In the genomic region with DNA sequence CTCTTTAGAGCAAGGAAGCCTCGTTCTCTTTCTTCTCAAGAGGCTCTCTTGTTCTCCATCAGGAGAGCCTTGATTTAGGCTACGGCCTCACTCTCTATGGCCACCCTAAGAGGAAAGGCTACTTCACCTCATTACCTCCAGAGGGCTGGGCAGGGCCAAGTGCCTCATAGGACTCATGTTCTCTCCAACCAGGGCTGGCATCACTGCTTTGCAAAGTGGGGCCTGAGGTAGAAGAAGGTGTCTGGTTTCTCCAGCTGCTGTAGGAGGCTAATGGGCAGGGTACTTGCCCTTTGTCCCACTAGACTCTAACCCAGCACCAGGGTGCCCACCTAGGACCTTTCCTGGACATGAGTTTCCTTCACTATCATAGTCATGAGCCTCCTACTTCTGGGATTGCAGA, we compare ENCODE assay signal across 17 cellular contexts. TPM values are rescaled to one million over a fixed set of nuclear protein-coding genes. Genes with fewer than 3 reads are reported as not detected.
DNase-seq lines count a peak whose midpoint lies in the region; ATAC-seq and TF ChIP-seq lines count a peak whose summit lies in the region.
"Had no signal": no experiment of that assay in that cellular context is flagged by ENCODE, and none has a peak within 500 bp of the region (broad histone marks: within the 10 kb centered on the region; RNA-seq: fewer than 3 reads in every experiment).

No MANE protein-coding gene starts in this region.

- H3K4me2 ChIP-seq in osteoblast (ENCODE audit: insufficient read depth, low read length) = no peak overlapping the region
- H3K4me2 ChIP-seq: BLaER1 had no signal

- TF ChIP-seq CTCF in osteoblast (IDR thresholded peaks at IDR 0.05; ENCODE audit: extremely low read depth, low read depth, low read length) = no peak

- no peak overlapping the region for H2AFZ ChIP-seq in osteoblast (ENCODE audit: low read length)

- H3K4me1 ChIP-seq in right cardiac atrium (ENCODE audit: control insufficient read depth, insufficient read depth, low read length) (peaks cover 5% of the 10 kb centered on the region), osteoblast (ENCODE audit: insufficient read depth, low read length) (peaks cover 14% of the 10 kb centered on the region)

- intact Hi-C loops in cardiac septum (cut with DNase I) = no loop called here
- intact Hi-C loops in right cardiac atrium (cut with DNase I) = no loop called here

- no peaks in the 10 kb centered on the region for H3K27me3 ChIP-seq in right cardiac atrium (ENCODE audit: control insufficient read depth, insufficient read depth)
- H3K27me3 ChIP-seq in osteoblast (ENCODE audit: insufficient read depth, low read length) = peaks cover 23% of the 10 kb centered on the region
- H3K27me3 ChIP-seq: BLaER1 had no signal

- peak; percentile 60 for DNase-seq in DMS 273 (lab: John Stamatoyannopoulos, UW; ENCODE audit: unreplicated experiment)
- no peak for DNase-seq in DMS 273 treated with DMSO at 0.1 percent for 48 hours (lab: John Stamatoyannopoulos, UW)
- DNase-seq in cardiac septum (ENCODE audit: low spot score) = peak; percentile 58
- no peak for DNase-seq in right cardiac atrium
- peak; percentile 82 for DNase-seq in osteoblast (ENCODE audit: insufficient read length, low spot score, missing footprints)
- no peak for DNase-seq in H4 (ENCODE audit: low spot score)
- no peak for DNase-seq in SK-N-DZ (ENCODE audit: low spot score)
- DNase-seq: AML-193; Caco-2; CD8-positive, alpha-beta memory T cell; GDM1; GOT3 had no signal

- H3K4me3 ChIP-seq in right cardiac atrium (ENCODE audit: low read length) = no peak overlapping the region
- H3K4me3 ChIP-seq in osteoblast (ENCODE audit: insufficient read depth, low read length) = no peak overlapping the region
- H3K4me3 ChIP-seq: BLaER1, HAP-1 had no signal

- no peaks in the 10 kb centered on the region for H4K20me1 ChIP-seq in osteoblast (ENCODE audit: insufficient read depth, low read length)
- H4K20me1 ChIP-seq: BLaER1 had no signal

- ATAC-seq in right cardiac atrium (no peak), HG02981 (IDR thresholded peaks at IDR 0.05; ENCODE audit: unreplicated experiment) (no peak)

- H3K27ac ChIP-seq in right cardiac atrium (ENCODE audit: low read length) (no peak overlapping the region), osteoblast (ENCODE audit: low read depth, low read length) (no peak overlapping the region)
- H3K27ac ChIP-seq: 22Rv1, BLaER1, HL-60 had no signal

- WGBS in right cardiac atrium = 86% methylated on average over 2 of the region's 2 CpGs

- H3K9me3 ChIP-seq in right cardiac atrium (ENCODE audit: control insufficient read depth, low read length) (no peaks in the 10 kb centered on the region), osteoblast (ENCODE audit: low read depth, low read length) (no peaks in the 10 kb centered on the region)
- H3K9me3 ChIP-seq: BLaER1, Caco-2, HAP-1 had no signal

- H3K79me2 ChIP-seq in osteoblast (ENCODE audit: insufficient read depth, low read length) = peaks cover 7% of the 10 kb centered on the region

- no peaks in the 10 kb centered on the region for H3K36me3 ChIP-seq in osteoblast (ENCODE audit: insufficient read depth, low read length)
- H3K36me3 ChIP-seq: HAP-1 had no signal

RNA-seq across cellular contexts. Expression of a gene that starts 2.1 kb away (rescaled TPM):
- total RNA-seq in cardiac septum = 3.8 TPM
- 1 to 10 TPM; 1.4 to 3.3 (median 2.0) TPM for total RNA-seq in right cardiac atrium
- polyA plus RNA-seq in right cardiac atrium = 2.6 TPM
- total RNA-seq in osteoblast = 1.8 and 3.5 TPM in 2 replicates
- 1.0 and 1.9 TPM in 2 replicates for total RNA-seq in H4 (2014; rRNA removed; shearing (Covaris generic))
- polyA plus RNA-seq in SK-N-DZ (2014; cell fraction: cytosol; rRNA removed) = 11.1 and 15.7 TPM in 2 replicates
- 43.6 and 59.5 TPM in 2 replicates for polyA plus RNA-seq in SK-N-DZ (2014; cell fraction: nucleus; rRNA removed)

RNA-seq across cellular contexts. Expression of a gene that starts 12.2 kb away (rescaled TPM):
- total RNA-seq in cardiac septum (5.5 TPM), right cardiac atrium (1 to 10 TPM; 4.9 to 6.6 (median 5.5) TPM), osteoblast (6.5 and 10.5 TPM in 2 replicates)
- 2.8 TPM for polyA plus RNA-seq in right cardiac atrium
- total RNA-seq in H4 (2014; rRNA removed; shearing (Covaris generic)) = 2.6 and 7.9 TPM in 2 replicates
- polyA plus RNA-seq in SK-N-DZ (2014; cell fraction: cytosol; rRNA removed) = 7.8 and 8.4 TPM in 2 replicates
- polyA plus RNA-seq in SK-N-DZ (2014; cell fraction: nucleus; rRNA removed) = 6.6 and 8.0 TPM in 2 replicates

RNA-seq across cellular contexts. Expression of a gene that starts 15.3 kb away (rescaled TPM):
- total RNA-seq in cardiac septum = 28.9 TPM
- total RNA-seq in right cardiac atrium = 10 to 100 TPM in 2 of 4 donors, 1 to 10 TPM in 2; 8.9 to 12.9 (median 10.3) TPM
- 7.9 TPM for polyA plus RNA-seq in right cardiac atrium
- 0.88 and 1.8 TPM in 2 replicates for total RNA-seq in osteoblast
- 0.27 and 0.54 TPM in 2 replicates for total RNA-seq in H4 (2014; rRNA removed; shearing (Covaris generic))
- polyA plus RNA-seq in SK-N-DZ (2014; cell fraction: cytosol; rRNA removed) = 0.07 and 0.08 TPM in 2 replicates
- not detected in 2 replicates for polyA plus RNA-seq in SK-N-DZ (2014; cell fraction: nucleus; rRNA removed)

RNA-seq across cellular contexts. Expression of a gene that starts 27.9 kb away (rescaled TPM):
- total RNA-seq in cardiac septum (13.8 TPM), right cardiac atrium (10 to 100 TPM in 3 of 4 donors, 1 to 10 TPM in 1; 9.7 to 14.2 (median 12.9) TPM), osteoblast (2.1 and 2.5 TPM in 2 replicates)
- 5.3 TPM for polyA plus RNA-seq in right cardiac atrium
- 0.72 and 1.5 TPM in 2 replicates for total RNA-seq in H4 (2014; rRNA removed; shearing (Covaris generic))
- 3.3 and 4.5 TPM in 2 replicates for polyA plus RNA-seq in SK-N-DZ (2014; cell fraction: cytosol; rRNA removed)
- polyA plus RNA-seq in SK-N-DZ (2014; cell fraction: nucleus; rRNA removed) = 2.1 and 2.6 TPM in 2 replicates

RNA-seq across cellular contexts. Expression of a gene that starts 55.4 kb away (rescaled TPM):
- total RNA-seq in cardiac septum (60.7 TPM), right cardiac atrium (10 to 100 TPM; 49.1 to 60.2 (median 55.9) TPM), osteoblast (41.5 and 45.6 TPM in 2 replicates)
- polyA plus RNA-seq in right cardiac atrium = 49.8 TPM
- total RNA-seq in H4 (2014; rRNA removed; shearing (Covaris generic)) = 154 and 184 TPM in 2 replicates
- polyA plus RNA-seq in SK-N-DZ (2014; cell fraction: cytosol; rRNA removed) = 78.4 and 79.9 TPM in 2 replicates
- polyA plus RNA-seq in SK-N-DZ (2014; cell fraction: nucleus; rRNA removed) = 45.1 and 46.8 TPM in 2 replicates

Comparison
In these comparisons a context has a peak if more than half of its experiments do, and no peak if none do; other contexts are left out.
1. DNase-seq: peak in DMS 273 (single experiment), cardiac septum (single experiment) and osteoblast (single experiment); none in DMS 273 treated with DMSO at 0.1 percent for 48 hours (single experiment), right cardiac atrium (0 of 3), H4 (single experiment) and SK-N-DZ (single experiment).